Comparison of ENCODE assay signal across 8 cellular contexts in genomic region chr5:176447982-176448608, GRCh38. TPM values are rescaled to one million over a fixed set of nuclear protein-coding genes. Genes with fewer than 3 reads are reported as not detected.
DNase-seq lines count a peak whose midpoint lies in the region; ATAC-seq and TF ChIP-seq lines count a peak whose summit lies in the region.

TSS of gene FAF2 (plus strand) at chr5:176448385. CDS start at chr5:176448408, 23 bp downstream.

- intact Hi-C loops in Caco-2 (cut with micrococcal nuclease; ENCODE audit: unreplicated experiment), result loop anchor here (1.0 to 2.0 kb wide), 3 partner anchors 32 to 89 kb away; partner anchors contain the start of genes CLTB, HIGD2A, NOP16 and RNF44

- ATAC-seq in GM21360 (IDR thresholded peaks at IDR 0.05; ENCODE audit: unreplicated experiment), result peak; percentile 94

- peak within 1 kb of the TSS; percentile 86 for H3K4me3 Mint-ChIP-seq in Caco-2 (ENCODE audit: unreplicated experiment)

- POLR2A ChIA-PET in Caco-2 (lab: Charles Lee), result interaction anchor here (0.5 to 2.1 kb wide), 11 partner anchors 18 to 1697 kb away, joined by 3 to 23 read pairs (median 5); partner anchors contain the start of genes CLTB, GRK6, KIAA1191 and RNF44
- POLR2A ChIA-PET in activated CD8-positive, alpha-beta memory T cell treated with anti-CD3 and anti-CD28 coated beads for 36 hours (lab: Charles Lee), result interaction anchor here (0.6 to 2.4 kb wide), 9 partner anchors 13 to 714 kb away, joined by 3 to 18 read pairs (median 5); partner anchors contain the start of genes CLTB, RNF44 and TSPAN17

- BruUV-seq in Caco-2 (replicated peaks; lab: Mats Ljungman, UMichigan), result no TSS peak

- peak within 1 kb of the TSS; percentile 88 for H3K4me3 ChIP-seq in Caco-2 (ENCODE audit: low read depth, low read length)
- H3K4me3 ChIP-seq in effector memory CD4-positive, alpha-beta T cell (ENCODE audit: insufficient read depth, low read depth, low read length, poor library complexity, severe bottlenecking), result peak within 1 kb of the TSS; percentile 77

- CTCF ChIA-PET in Caco-2 (lab: Charles Lee), result interaction anchor here (0.6 to 1.8 kb wide), 25 partner anchors 16 to 718 kb away, joined by 3 to 24 read pairs (median 5); partner anchors contain the start of genes CLTB and RNF44
- CTCF ChIA-PET in activated CD8-positive, alpha-beta memory T cell treated with anti-CD3 and anti-CD28 coated beads for 36 hours (lab: Charles Lee), result interaction anchor here (0.7 to 2.4 kb wide), 18 partner anchors 10 to 558 kb away, joined by 3 to 16 read pairs (median 4); partner anchors contain the start of genes HIGD2A, KIAA1191, NOP16 and RNF44

- H3K9me3 ChIP-seq in Caco-2, result no peaks in the 10 kb centered on the region
- H3K9me3 ChIP-seq in effector memory CD4-positive, alpha-beta T cell (ENCODE audit: control insufficient read depth, low read length), result no peaks in the 10 kb centered on the region

- peaks cover 33% of the 10 kb centered on the region for H3K36me3 Mint-ChIP-seq in Caco-2 (ENCODE audit: insufficient read depth, unreplicated experiment)

- peak within 1 kb of the TSS; percentile 95 for H3K27ac ChIP-seq in effector memory CD4-positive, alpha-beta T cell (ENCODE audit: insufficient read depth, low read length, poor library complexity, severe bottlenecking)

- peaks cover 7% of the 10 kb centered on the region for H3K4me1 Mint-ChIP-seq in Caco-2 (ENCODE audit: low read depth, unreplicated experiment)

- H3K27me3 Mint-ChIP-seq in Caco-2 (ENCODE audit: insufficient read depth, unreplicated experiment), result no peaks in the 10 kb centered on the region

- peak; percentile 97 to 99 for DNase-seq in Caco-2
- DNase-seq in HT1080 (ENCODE audit: low read depth), result peak; percentile 98
- DNase-seq in NOMO-1 (lab: John Stamatoyannopoulos, UW; ENCODE audit: unreplicated experiment in 2 of 2), result peak; percentile 99 to 100
- peak; percentile 96 to 98 (median 97) for DNase-seq in effector memory CD4-positive, alpha-beta T cell
- peak; percentile 98 for DNase-seq in lung microvascular endothelial cell (ENCODE audit: low read depth in 2 of 2)
- DNase-seq in stimulated activated CD4-positive, alpha-beta T cell treated with anti-CD3 and anti-CD28 coated beads, TNF-alpha, amount 100 ng/mL, for 48 hours (ENCODE audit: low read depth in 3 of 3), result peak; percentile 94 to 98 (median 96)

- H3K27ac Mint-ChIP-seq in Caco-2 (ENCODE audit: unreplicated experiment), result peak within 1 kb of the TSS; percentile 91

- no peaks in the 10 kb centered on the region for H3K27me3 ChIP-seq in Caco-2 (replicated peaks; ENCODE audit: control insufficient read depth, insufficient read depth, low read length)
- H3K27me3 ChIP-seq in effector memory CD4-positive, alpha-beta T cell (replicated peaks; ENCODE audit: control insufficient read depth, insufficient read depth, low read length, poor library complexity, severe bottlenecking), result no peaks in the 10 kb centered on the region

- no peaks in the 10 kb centered on the region for H3K36me3 ChIP-seq in Caco-2 (ENCODE audit: control insufficient read depth, insufficient read depth, low read length)
- peaks cover 4% of the 10 kb centered on the region for H3K36me3 ChIP-seq in effector memory CD4-positive, alpha-beta T cell (ENCODE audit: control insufficient read depth, insufficient read depth, low read length)

- TF ChIP-seq CTCF in Caco-2 (IDR thresholded peaks at IDR 0.05; ENCODE audit: insufficient read depth in 1 of 2, low read depth in 1 of 2, low read length in 1 of 2, severe bottlenecking in 1 of 2, unreplicated experiment in 1 of 2), result peak; percentile 92 to 93

- H3K4me1 ChIP-seq in Caco-2, result peaks cover 12% of the 10 kb centered on the region; the same call in 1 of the 2 replicates
- H3K4me1 ChIP-seq in effector memory CD4-positive, alpha-beta T cell (ENCODE audit: control insufficient read depth, insufficient read depth, low read length, poor library complexity, severe bottlenecking), result peaks cover 6% of the 10 kb centered on the region

- no peaks in the 10 kb centered on the region for H3K9me3 Mint-ChIP-seq in Caco-2 (ENCODE audit: unreplicated experiment)

RNA-seq across cellular contexts. Expression of gene FAF2, which starts in this region (rescaled TPM):
- total RNA-seq in Caco-2 (2022) (55.5 and 57.9 TPM in 2 replicates), lung microvascular endothelial cell (30.1 and 57.3 TPM in 2 replicates)
- total RNA-seq in HT1080 (2014; rRNA removed; shearing (Covaris generic)), result 46.5 and 66.9 TPM in 2 replicates
- polyA plus RNA-seq in HT1080 (2015; cell fraction: cytosol; rRNA removed), result 47.5 and 52.3 TPM in 2 replicates
- 89.1 and 91.7 TPM in 2 replicates for polyA plus RNA-seq in HT1080 (2015; cell fraction: nucleus; rRNA removed)
- 10 to 100 TPM; 41.7 to 42.9 TPM for total RNA-seq in activated CD8-positive, alpha-beta memory T cell treated with anti-CD3 and anti-CD28 coated beads for 36 hours

Comparison
In these comparisons a context has a peak if more than half of its experiments do, and no peak if none do; other contexts are left out.
1. Peak in every context shown above with its lines: DNase-seq, ATAC-seq, H3K4me3 ChIP-seq and H3K27ac ChIP-seq.